ENCODE assay signal across 13 cellular contexts in genomic region chr1:13775916-13776315, GRCh38.
DNase-seq lines count a peak whose midpoint lies in the region; ATAC-seq and TF ChIP-seq lines count a peak whose summit lies in the region.
"Had no signal": no experiment of that assay in that cellular context is flagged by ENCODE, and none has a peak within 500 bp of the region (broad histone marks: within the 10 kb centered on the region; RNA-seq: fewer than 3 reads in every experiment).

No MANE protein-coding gene starts in this region.

- H3K9me3 ChIP-seq in GM23248 (ENCODE audit: low read depth), result no peaks in the 10 kb centered on the region
- no peaks in the 10 kb centered on the region for H3K9me3 ChIP-seq in neuronal stem cell (replicated peaks in 1 of 2; ENCODE audit: control insufficient read depth in 2 of 2, insufficient read depth in 1 of 2, low read depth in 1 of 2, low read length in 2 of 2)
- H3K9me3 ChIP-seq: A549; BLaER1 treated with 17β-estradiol and CSF1 and Interleukin-3, amounts not matched to agents 10 nM and 100 nM had no signal

- peaks cover 13% of the 10 kb centered on the region for H3F3A ChIP-seq in GM23248 (ENCODE audit: insufficient read depth)

- ATAC-seq in HG03565 (IDR thresholded peaks at IDR 0.05; ENCODE audit: unreplicated experiment), result no peak
- ATAC-seq: A549 had no signal

- H3K36me3 ChIP-seq in GM23248 (ENCODE audit: low read depth) (peaks cover 27% of the 10 kb centered on the region; the same call in 1 of the 2 replicates), neuronal stem cell (replicated peaks in 1 of 2; ENCODE audit: control insufficient read depth in 2 of 2, insufficient read depth in 2 of 2, low read length in 2 of 2) (peaks cover 35 to 80% of the 10 kb centered on the region in 2 donors)

- H3K9me2 ChIP-seq in GM23248 (ENCODE audit: insufficient read depth), result no peaks in the 10 kb centered on the region

- H3K18ac ChIP-seq in neuronal stem cell (ENCODE audit: low read length), result peak overlapping the region; percentile 24

- H3K79me2 ChIP-seq in GM23248 (ENCODE audit: insufficient read depth), result peaks cover 91% of the 10 kb centered on the region

- peak; percentile 38 for DNase-seq in GM23248
- DNase-seq in fibroblast of mammary gland (ENCODE audit: low read depth), result peak; percentile 58
- DNase-seq in neuronal stem cell (ENCODE audit: low spot score), result no peak
- DNase-seq in RKO (ENCODE audit: low spot score), result no peak
- no peak for DNase-seq in stimulated activated naive CD4-positive, alpha-beta T cell (lab: John Stamatoyannopoulos, UW)
- DNase-seq: CD4-positive, CD25-positive, alpha-beta regulatory T cell; DMS53; HCEC 1CT; HFFc6 had no signal

- H4K20me1 ChIP-seq in GM23248 (ENCODE audit: insufficient read depth), result no peaks in the 10 kb centered on the region

- no peak overlapping the region for H2BK120ac ChIP-seq in neuronal stem cell (ENCODE audit: low read depth, low read length)

- peak overlapping the region; percentile 44 for H3K9ac ChIP-seq in GM23248
- no peak overlapping the region for H3K9ac ChIP-seq in neuronal stem cell (ENCODE audit: low read depth, low read length, poor library complexity)
- H3K9ac ChIP-seq: BLaER1 treated with 17β-estradiol and CSF1 and Interleukin-3, amounts not matched to agents 10 nM and 100 nM had no signal

- no peak overlapping the region for H2AK5ac ChIP-seq in neuronal stem cell (ENCODE audit: low read depth, low read length)

- no peak for TF ChIP-seq CTCF in fibroblast of mammary gland (conservative IDR thresholded peaks at IDR 0.05; ENCODE audit: control insufficient read depth, insufficient read depth, low read depth, low read length)

- in situ Hi-C loops in GM23248 (cut with MboI), result no loop called here

- no peak overlapping the region for H2AFZ ChIP-seq in GM23248
- no peak overlapping the region for H2AFZ ChIP-seq in neuronal stem cell (ENCODE audit: low read length)

- H3K4ac ChIP-seq in neuronal stem cell (ENCODE audit: low read length), result no peak overlapping the region

- H3K27me3 ChIP-seq in GM23248 (replicated peaks; ENCODE audit: insufficient read depth) (no peaks in the 10 kb centered on the region), neuronal stem cell (ENCODE audit: control insufficient read depth in 3 of 3, insufficient read depth in 3 of 3, low read depth in 1 of 3, low read length in 3 of 3) (no peaks in the 10 kb centered on the region)
- H3K27me3 ChIP-seq: BLaER1 treated with 17β-estradiol and CSF1 and Interleukin-3, amounts not matched to agents 10 nM and 100 nM had no signal

- H3K79me1 ChIP-seq in neuronal stem cell (ENCODE audit: low read depth, low read length), result peaks cover 2% of the 10 kb centered on the region

- no peak overlapping the region for H3K14ac ChIP-seq in neuronal stem cell (ENCODE audit: low read length)

- no peak overlapping the region for H2BK15ac ChIP-seq in neuronal stem cell (ENCODE audit: low read length)

- no peak overlapping the region for H2BK12ac ChIP-seq in neuronal stem cell (ENCODE audit: low read length)

- 32 to 36% methylated on average over 3 of the region's 3 CpGs for WGBS in GM23248 (ENCODE audit: low coverage in 1 of 2, low lambda C conversion rate in 2 of 2, missing lambda C conversion rate in 2 of 2), 2 experiments
- no CpG with 5 or more reads among the region's 3 CpGs for WGBS in neuronal stem cell (ENCODE audit: extremely low coverage in 2 of 2, insufficient read length in 2 of 2, insufficient replicate concordance in 1 of 2), 2 donors

- H4K91ac ChIP-seq in neuronal stem cell (ENCODE audit: low read depth, low read length, poor library complexity), result no peak overlapping the region

- H3K23ac ChIP-seq in neuronal stem cell (ENCODE audit: low read depth, low read length, poor library complexity), result no peak overlapping the region

- H4K8ac ChIP-seq in neuronal stem cell (ENCODE audit: low read depth, low read length), result no peak overlapping the region

- H3K4me1 ChIP-seq in GM23248 (ENCODE audit: insufficient read depth) (peaks cover 31% of the 10 kb centered on the region), neuronal stem cell (ENCODE audit: control insufficient read depth in 2 of 2, insufficient read depth in 1 of 2, low read depth in 1 of 2, low read length in 2 of 2) (no peaks in the 10 kb centered on the region)
- H3K4me1 ChIP-seq: A549 had no signal

- H2BK5ac ChIP-seq in neuronal stem cell (ENCODE audit: low read length), result no peak overlapping the region

- H3K27ac ChIP-seq in GM23248, result peak overlapping the region; percentile 52
- H3K27ac ChIP-seq in neuronal stem cell (replicated peaks; ENCODE audit: low read length), result no peak overlapping the region
- H3K27ac ChIP-seq: A549; BLaER1 treated with 17β-estradiol and CSF1 and Interleukin-3, amounts not matched to agents 10 nM and 100 nM; HL-60 had no signal

- peak overlapping the region; percentile 59 for H3K4me2 ChIP-seq in GM23248 (ENCODE audit: unreplicated experiment)
- no peak overlapping the region for H3K4me2 ChIP-seq in neuronal stem cell (ENCODE audit: insufficient read depth, low read length, poor library complexity, severe bottlenecking)
- H3K4me2 ChIP-seq: A549; BLaER1 treated with 17β-estradiol and CSF1 and Interleukin-3, amounts not matched to agents 10 nM and 100 nM had no signal

- H3K4me3 ChIP-seq in GM23248 (0 out of 2 replicates have a peak overlapping the region, but pooled peaks have one; percentile 8), fibroblast of mammary gland (ENCODE audit: control insufficient read depth, low read depth, low read length) (no peak overlapping the region), neuronal stem cell (ENCODE audit: low read length in 2 of 2) (no peak overlapping the region)
- H3K4me3 ChIP-seq: A549; BLaER1 treated with 17β-estradiol and CSF1 and Interleukin-3, amounts not matched to agents 10 nM and 100 nM had no signal

Comparison
In these comparisons a context has a peak if more than half of its experiments do, and no peak if none do; other contexts are left out.
1. DNase-seq: peak in GM23248 (single experiment) and fibroblast of mammary gland (single experiment); none in neuronal stem cell (single experiment), RKO (single experiment) and stimulated activated naive CD4-positive, alpha-beta T cell (0 of 6).